24 cellular contexts compared by ENCODE assay signal in genomic region chr12:47067176-47067575, GRCh38. TPM values are rescaled to one million over a fixed set of nuclear protein-coding genes. Genes with fewer than 3 reads are reported as not detected.
DNase-seq lines count a peak whose midpoint lies in the region; ATAC-seq, FAIRE-seq and TF ChIP-seq lines count a peak whose summit lies in the region.
"Had no signal": no experiment of that assay in that cellular context is flagged by ENCODE, and none has a peak within 500 bp of the region (broad histone marks: within the 10 kb centered on the region; RNA-seq: fewer than 3 reads in every experiment).

No MANE protein-coding gene starts in this region.

- in situ Hi-C loops in HepG2 (cut with HindIII; ENCODE audit: extremely low pct_ligation_motif_present, low pct_unique_long_range_greater_than_20kb), result no loop called here

- H3K4me2 ChIP-seq in HepG2 (ENCODE audit: low read depth, low read length), result no peak overlapping the region

- H3K79me2 ChIP-seq in HepG2 (ENCODE audit: insufficient read depth, low read length), result no peaks in the 10 kb centered on the region

- CTCF ChIA-PET in activated CD4-positive, alpha-beta T cell treated with anti-CD3 and anti-CD28 coated beads for 36 hours (lab: Charles Lee), result interaction anchor here (0.6 to 3.3 kb wide), 5 partner anchors 11 to 352 kb away, joined by 3 to 18 read pairs (median 3); no protein-coding TSS in a partner anchor
- CTCF ChIA-PET in HepG2 (lab: Yijun Ruan, JAX; ENCODE audit: low intra/inter-chr PET ratio, low total read pairs), result no interaction called here

- intact Hi-C loops in activated CD4-positive, alpha-beta T cell treated with anti-CD3 and anti-CD28 coated beads for 36 hours (cut with DNase I, micrococcal nuclease), result no loop called here
- intact Hi-C loops in pancreas (cut with DNase I) (no loop called here), uterus (cut with DNase I; ENCODE audit: low total_unique reads) (no loop called here), HepG2 (cut with micrococcal nuclease; ENCODE audit: unreplicated experiment) (no loop called here)

- TF ChIP-seq POLR2A in uterus (IDR thresholded peaks at IDR 0.05) (no peak), HepG2 (IDR thresholded peaks at IDR 0.05; ENCODE audit: insufficient read depth in 1 of 2, low read depth in 2 of 2, low read length in 2 of 2) (no peak)

- 97 to 100% methylated on average over 1 of the region's 1 CpG for WGBS in pancreas, 2 donors
- WGBS in HepG2 (ENCODE audit: low lambda C conversion rate), result 92% methylated on average over 1 of the region's 1 CpG

- H3K4me1 ChIP-seq in pancreas, result peaks cover 5 to 21% (median 12%) of the 10 kb centered on the region in 3 donors
- peaks cover 0 to 6% of the 10 kb centered on the region in 2 donors for H3K4me1 ChIP-seq in uterus
- no peaks in the 10 kb centered on the region for H3K4me1 ChIP-seq in HepG2 (ENCODE audit: insufficient read depth, low read length)
- H3K4me1 ChIP-seq: HAP-1, right atrium auricular region had no signal

- no peaks in the 10 kb centered on the region for H3K9me3 Mint-ChIP-seq in activated CD4-positive, alpha-beta T cell treated with anti-CD3 and anti-CD28 coated beads for 36 hours (ENCODE audit: low read depth)
- H3K9me3 Mint-ChIP-seq: CD8-positive, alpha-beta T cell had no signal

- TF ChIP-seq CTCF in pancreas (IDR thresholded peaks at IDR 0.05) (no peak), uterus (IDR thresholded peaks at IDR 0.05) (no peak), HepG2 (CRISPR knock-in tag; IDR thresholded peaks at IDR 0.05) (no peak)

- DNase-seq in activated CD4-positive, alpha-beta T cell treated with anti-CD3 and anti-CD28 coated beads for 36 hours, result peak; percentile 61
- DNase-seq in activated CD4-positive, alpha-beta T cell treated with anti-CD3 and anti-CD28 coated beads, Interleukin-2, amount 50 U/mL, for 4 hours, result no peak
- peak; percentile 45 for DNase-seq in stimulated activated CD4-positive, alpha-beta T cell treated with anti-CD3 and anti-CD28 coated beads, Interleukin-15, amount 100 ng/mL, for 24 hours
- no peak for DNase-seq in stimulated activated CD4-positive, alpha-beta T cell treated with anti-CD3 and anti-CD28 coated beads, Interleukin-4, amount 100 ng/mL, for 1 hour
- DNase-seq in pancreas, result no peak
- no peak for DNase-seq in uterus
- DNase-seq in HepG2 (ENCODE audit: low spot score), result no peak
- DNase-seq: 8988T; activated gamma-delta T cell; AML-193; CD8-positive, alpha-beta T cell; heart left ventricle; left colon; naive thymus-derived CD4-positive, alpha-beta T cell; NCI-H1436 treated with DMSO at 0.1 percent for 48 hours; NCI-H526 treated with DMSO at 0.1 percent for 48 hours; RPMI8226; T-helper 17 cell had no signal

- H2AFZ ChIP-seq in HepG2 (ENCODE audit: low read length), result no peak overlapping the region

- BruUV-seq in HepG2 (replicated peaks; lab: Mats Ljungman, UMichigan), result no TSS peak

- POLR2A ChIA-PET in activated CD4-positive, alpha-beta T cell treated with anti-CD3 and anti-CD28 coated beads for 36 hours (lab: Charles Lee), result no interaction called here
- POLR2A ChIA-PET in HepG2 (lab: Yijun Ruan, JAX), result no interaction called here

- TF ChIP-seq RAD21 in HepG2 (CRISPR knock-in tag; IDR thresholded peaks at IDR 0.05), result no peak

- H3K4me3 ChIP-seq in pancreas, result no peak overlapping the region
- H3K4me3 ChIP-seq in uterus, result no peak overlapping the region
- no peak overlapping the region for H3K4me3 ChIP-seq in HepG2 (replicated peaks in 1 of 3; ENCODE audit: insufficient read depth in 1 of 3, low read depth in 2 of 3, low read length in 3 of 3)
- H3K4me3 ChIP-seq: HAP-1, heart left ventricle, right atrium auricular region, SK-N-MC had no signal

- H3K9ac ChIP-seq in HepG2 (ENCODE audit: insufficient read depth, low read depth, low read length), result no peak overlapping the region

- H3K9me3 ChIP-seq in pancreas (no peaks in the 10 kb centered on the region), uterus (no peaks in the 10 kb centered on the region), HepG2 (ENCODE audit: low read length) (no peaks in the 10 kb centered on the region)
- H3K9me3 ChIP-seq: HAP-1, heart left ventricle, right atrium auricular region had no signal

- H3K27me3 ChIP-seq in pancreas (no peaks in the 10 kb centered on the region), uterus (no peaks in the 10 kb centered on the region), HepG2 (ENCODE audit: control insufficient read depth in 1 of 2, insufficient read depth in 2 of 2, low read length in 2 of 2) (no peaks in the 10 kb centered on the region)
- H3K27me3 ChIP-seq: heart left ventricle, right atrium auricular region had no signal

- peak overlapping the region in 3 of 4 donors; percentile 8 to 74 (median 24) for H3K27ac ChIP-seq in pancreas
- peak overlapping the region; percentile 46 to 47 for H3K27ac ChIP-seq in uterus
- H3K27ac ChIP-seq in HepG2 (ENCODE audit: extremely low read length, insufficient read depth, low read length), result no peak overlapping the region
- H3K27ac ChIP-seq: epithelial cell of prostate, right atrium auricular region, SK-N-MC had no signal

- H4K20me1 ChIP-seq in HepG2 (ENCODE audit: insufficient read depth, low read length), result no peaks in the 10 kb centered on the region

- no peak overlapping the region for H3K4me3 Mint-ChIP-seq in activated CD4-positive, alpha-beta T cell treated with anti-CD3 and anti-CD28 coated beads for 36 hours
- H3K4me3 Mint-ChIP-seq: CD8-positive, alpha-beta T cell; naive thymus-derived CD4-positive, alpha-beta T cell; T-helper 17 cell had no signal

- peak; percentile 75 for ATAC-seq in activated CD4-positive, alpha-beta T cell treated with anti-CD3 and anti-CD28 coated beads for 36 hours
- no peak for ATAC-seq in pancreas
- no peak for ATAC-seq in HG03571 (IDR thresholded peaks at IDR 0.05; ENCODE audit: unreplicated experiment)
- no peak for ATAC-seq in HepG2
- ATAC-seq: CD8-positive, alpha-beta T cell; naive thymus-derived CD4-positive, alpha-beta T cell; T-helper 17 cell had no signal

- H3K36me3 Mint-ChIP-seq in activated CD4-positive, alpha-beta T cell treated with anti-CD3 and anti-CD28 coated beads for 36 hours (ENCODE audit: low read depth), result no peaks in the 10 kb centered on the region
- H3K36me3 Mint-ChIP-seq: CD8-positive, alpha-beta T cell; naive thymus-derived CD4-positive, alpha-beta T cell had no signal

- FAIRE-seq in pancreas (lab: Jason Lieb, UNC) (no peak), HepG2 (lab: Jason Lieb, UNC) (no peak)
- FAIRE-seq: astrocyte had no signal

- peak overlapping the region; percentile 56 for H3K27ac Mint-ChIP-seq in activated CD4-positive, alpha-beta T cell treated with anti-CD3 and anti-CD28 coated beads for 36 hours
- H3K27ac Mint-ChIP-seq: CD8-positive, alpha-beta T cell; naive thymus-derived CD4-positive, alpha-beta T cell; T-helper 17 cell had no signal

- TF ChIP-seq EP300 in HepG2 (IDR thresholded peaks at IDR 0.05; ENCODE audit: low read depth in 2 of 2, low read length in 2 of 2), result no peak
- no peak for TF ChIP-seq EP300 in HepG2 (CRISPR knock-in tag; IDR thresholded peaks at IDR 0.05; ENCODE audit: borderline replicate concordance)

- H3K36me3 ChIP-seq in pancreas, result no peaks in the 10 kb centered on the region
- no peaks in the 10 kb centered on the region for H3K36me3 ChIP-seq in uterus
- no peaks in the 10 kb centered on the region for H3K36me3 ChIP-seq in HepG2 (replicated peaks in 1 of 2; ENCODE audit: control insufficient read depth in 1 of 2, insufficient read depth in 2 of 2, low read length in 2 of 2)
- H3K36me3 ChIP-seq: HAP-1, heart left ventricle, right atrium auricular region had no signal

- H3K27me3 Mint-ChIP-seq in activated CD4-positive, alpha-beta T cell treated with anti-CD3 and anti-CD28 coated beads for 36 hours, result no peaks in the 10 kb centered on the region
- H3K27me3 Mint-ChIP-seq: naive thymus-derived CD4-positive, alpha-beta T cell; T-helper 17 cell had no signal

- peaks cover 13% of the 10 kb centered on the region for H3K4me1 Mint-ChIP-seq in activated CD4-positive, alpha-beta T cell treated with anti-CD3 and anti-CD28 coated beads for 36 hours

RNA-seq across cellular contexts. Expression of gene PCED1B, which starts 12.2 kb away (rescaled TPM):
- total RNA-seq in activated CD4-positive, alpha-beta T cell treated with anti-CD3 and anti-CD28 coated beads for 36 hours, result 10 to 100 TPM; 76.3 to 82.3 TPM
- total RNA-seq in pancreas (1 to 10 TPM in 4 of 6 donors, under 1 TPM in 2; 0.71 to 6.4 (median 1.5) TPM), uterus (10 to 100 TPM in 2 of 4 donors, 1 to 10 TPM in 2; 1.0 to 46.6 (median 13.0) TPM), HepG2 (2016; rRNA removed; fragmentation: Illumina TruSeq; extraction: Trizol) (0.10 and 0.11 TPM in 2 replicates)
- polyA plus RNA-seq in pancreas (1 to 10 TPM; 1.8 to 2.4 TPM), HepG2 (2011; rRNA removed) (0.33 and 0.37 TPM in 2 replicates)
- not detected in 2 replicates for total RNA-seq in HepG2 (2016; cell fraction: cytosol; rRNA removed; fragmentation: Illumina TruSeq; extraction: Trizol; ENCODE audit: low read depth)
- total RNA-seq in HepG2 (2016; cell fraction: insoluble cytoplasmic fraction; rRNA removed; fragmentation: Illumina TruSeq; extraction: Trizol), result 0.17 and 0.18 TPM in 2 replicates
- total RNA-seq in HepG2 (2016; cell fraction: membrane; rRNA removed; fragmentation: Illumina TruSeq; extraction: Trizol), result 0.10 TPM in 1 of 2 replicates, not detected in the other
- not detected in 2 replicates for total RNA-seq in HepG2 (2016; cell fraction: nucleus; rRNA removed; fragmentation: Illumina TruSeq; extraction: Trizol)
- polyA plus RNA-seq in HepG2 (2011; cell fraction: cytosol; rRNA removed), result 0.20 and 0.28 TPM in 2 replicates
- polyA plus RNA-seq in HepG2 (2011; cell fraction: nucleus; rRNA removed), result 0.34 and 0.40 TPM in 2 replicates
- 0.25 and 0.32 TPM in 2 replicates for polyA plus RNA-seq in HepG2 (2012)
- not detected in 2 replicates for polyA plus RNA-seq in HepG2 (2016; cell fraction: cytosol; fragmentation: Illumina TruSeq; extraction: Trizol; ENCODE audit: low read depth)
- 0.24 and 0.64 TPM in 2 replicates for polyA plus RNA-seq in HepG2 (2016; cell fraction: insoluble cytoplasmic fraction; fragmentation: Illumina TruSeq; extraction: Trizol; ENCODE audit: low read depth)
- 0.24 TPM in 1 of 2 replicates, not detected in the other for polyA plus RNA-seq in HepG2 (2016; cell fraction: membrane; fragmentation: Illumina TruSeq; extraction: Trizol; ENCODE audit: low read depth)
- 0.41 and 0.80 TPM in 2 replicates for polyA plus RNA-seq in HepG2 (2016; cell fraction: nucleus; fragmentation: Illumina TruSeq; extraction: Trizol; ENCODE audit: insufficient read depth, low read depth)
- polyA minus RNA-seq in HepG2 (2011; rRNA and poly(A)+ RNA removed; ENCODE audit: low replicate concordance), result 0.20 and 0.70 TPM in 2 replicates
- polyA minus RNA-seq in HepG2 (2011; cell fraction: cytosol; rRNA and poly(A)+ RNA removed), result not detected in 2 replicates
- polyA minus RNA-seq in HepG2 (2011; cell fraction: nucleus; rRNA and poly(A)+ RNA removed), result not detected in 2 replicates

RNA-seq across cellular contexts. Expression of gene AMIGO2, which starts 12.6 kb away (rescaled TPM):
- total RNA-seq in activated CD4-positive, alpha-beta T cell treated with anti-CD3 and anti-CD28 coated beads for 36 hours, result 10 to 100 TPM; 15.1 to 17.1 TPM
- total RNA-seq in pancreas (1 to 10 TPM; 1.3 to 7.5 (median 2.2) TPM), uterus (10 to 100 TPM in 3 of 4 donors, 1 to 10 TPM in 1; 4.7 to 34.1 (median 30.1) TPM), HepG2 (2016; rRNA removed; fragmentation: Illumina TruSeq; extraction: Trizol) (not detected in 2 replicates)
- polyA plus RNA-seq in pancreas (1 to 10 TPM; 2.2 to 3.9 TPM), HepG2 (2011; rRNA removed) (0.03 TPM in 1 of 2 replicates, not detected in the other)
- not detected in 2 replicates for total RNA-seq in HepG2 (2016; cell fraction: cytosol; rRNA removed; fragmentation: Illumina TruSeq; extraction: Trizol; ENCODE audit: low read depth)
- not detected in 2 replicates for total RNA-seq in HepG2 (2016; cell fraction: insoluble cytoplasmic fraction; rRNA removed; fragmentation: Illumina TruSeq; extraction: Trizol)
- total RNA-seq in HepG2 (2016; cell fraction: membrane; rRNA removed; fragmentation: Illumina TruSeq; extraction: Trizol), result not detected in 2 replicates
- total RNA-seq in HepG2 (2016; cell fraction: nucleus; rRNA removed; fragmentation: Illumina TruSeq; extraction: Trizol), result not detected in 2 replicates
- polyA plus RNA-seq in HepG2 (2011; cell fraction: cytosol; rRNA removed), result not detected in 2 replicates
- polyA plus RNA-seq in HepG2 (2011; cell fraction: nucleus; rRNA removed), result not detected in 2 replicates
- polyA plus RNA-seq in HepG2 (2012), result not detected in 2 replicates
- polyA plus RNA-seq in HepG2 (2016; cell fraction: cytosol; fragmentation: Illumina TruSeq; extraction: Trizol; ENCODE audit: low read depth), result not detected in 2 replicates
- not detected in 2 replicates for polyA plus RNA-seq in HepG2 (2016; cell fraction: insoluble cytoplasmic fraction; fragmentation: Illumina TruSeq; extraction: Trizol; ENCODE audit: low read depth)
- polyA plus RNA-seq in HepG2 (2016; cell fraction: membrane; fragmentation: Illumina TruSeq; extraction: Trizol; ENCODE audit: low read depth), result not detected in 2 replicates
- not detected in 2 replicates for polyA plus RNA-seq in HepG2 (2016; cell fraction: nucleus; fragmentation: Illumina TruSeq; extraction: Trizol; ENCODE audit: insufficient read depth, low read depth)
- polyA minus RNA-seq in HepG2 (2011; rRNA and poly(A)+ RNA removed; ENCODE audit: low replicate concordance), result 3.8 TPM in 1 of 2 replicates, not detected in the other
- not detected in 2 replicates for polyA minus RNA-seq in HepG2 (2011; cell fraction: cytosol; rRNA and poly(A)+ RNA removed)
- polyA minus RNA-seq in HepG2 (2011; cell fraction: nucleus; rRNA and poly(A)+ RNA removed), result not detected in 2 replicates

Comparison
In these comparisons a context has a peak if more than half of its experiments do, and no peak if none do; other contexts are left out.
1. DNase-seq: peak in activated CD4-positive, alpha-beta T cell treated with anti-CD3 and anti-CD28 coated beads for 36 hours (single experiment) and stimulated activated CD4-positive, alpha-beta T cell treated with anti-CD3 and anti-CD28 coated beads, Interleukin-15, amount 100 ng/mL, for 24 hours (single experiment); none in activated CD4-positive, alpha-beta T cell treated with anti-CD3 and anti-CD28 coated beads, Interleukin-2, amount 50 U/mL, for 4 hours (0 of 2), stimulated activated CD4-positive, alpha-beta T cell treated with anti-CD3 and anti-CD28 coated beads, Interleukin-4, amount 100 ng/mL, for 1 hour (single experiment), pancreas (0 of 6), uterus (0 of 2) and HepG2 (single experiment).